Comparison of ENCODE assay signal across 7 cellular contexts in genomic region chr2:124024491-124025348, GRCh38. TPM values are rescaled to one million over a fixed set of nuclear protein-coding genes. Genes with fewer than 3 reads are reported as not detected.
DNase-seq lines count a peak whose midpoint lies in the region; ATAC-seq, FAIRE-seq and TF ChIP-seq lines count a peak whose summit lies in the region.

Gene CNTNAP5 (plus strand): TSS chr2:124025287. CDS start chr2:124025651, 364 bp downstream.

- TF ChIP-seq POLR2A in transverse colon (IDR thresholded peaks at IDR 0.05), result no peak

- FAIRE-seq in bronchial epithelial cell (lab: Jason Lieb, UNC), result no peak

- DNase-seq in NCI-H2107 treated with DMSO at 0.1 percent for 48 hours (lab: John Stamatoyannopoulos, UW; ENCODE audit: unreplicated experiment), result peak; percentile 16
- peak; percentile 10 for DNase-seq in bronchial epithelial cell (ENCODE audit: low read depth)
- DNase-seq in left colon, result peak; percentile 27 to 31
- peak; percentile 8 for DNase-seq in transverse colon
- no peak for DNase-seq in amniotic stem cell (lab: John Stamatoyannopoulos, UW)
- no peak for DNase-seq in naive thymus-derived CD8-positive, alpha-beta T cell

- intact Hi-C loops in left colon (cut with DNase I, micrococcal nuclease) (no loop called here), transverse colon (cut with DNase I; ENCODE audit: low total_unique reads) (no loop called here)

- H3K4me1 Mint-ChIP-seq in naive thymus-derived CD8-positive, alpha-beta T cell, result peaks cover 0 to 5% (median 0%) of the 10 kb centered on the region in 4 donors

- peak; percentile 48 for ATAC-seq in GM21423 (IDR thresholded peaks at IDR 0.05; ENCODE audit: unreplicated experiment)
- ATAC-seq in left colon, result peak; percentile 41
- no peak for ATAC-seq in naive thymus-derived CD8-positive, alpha-beta T cell

- peaks cover 12 to 39% (median 32%) of the 10 kb centered on the region in 5 donors for H3K27me3 Mint-ChIP-seq in naive thymus-derived CD8-positive, alpha-beta T cell

- TF ChIP-seq EP300 in transverse colon (IDR thresholded peaks at IDR 0.05; ENCODE audit: low read depth), result no peak

- POLR2A ChIA-PET in naive thymus-derived CD8-positive, alpha-beta T cell (lab: Charles Lee), result no interaction called here

- peak within 1 kb of the TSS in 1 of 10 donors; percentile 38 for H3K4me3 Mint-ChIP-seq in naive thymus-derived CD8-positive, alpha-beta T cell

- in situ Hi-C loops in transverse colon (cut with MboI; ENCODE audit: low pct_ligation_motif_present in 1 of 4, low pct_unique_long_range_greater_than_20kb in 1 of 4, low sequenced_read_pairs in 3 of 4), result loop anchor here in 1 of 4 donors (25.0 kb wide), 1 partner anchor 788 kb away; no protein-coding TSS in a partner anchor

- H3K9me3 Mint-ChIP-seq in naive thymus-derived CD8-positive, alpha-beta T cell, result peaks cover 0 to 18% (median 8%) of the 10 kb centered on the region in 9 donors

- H3K27ac Mint-ChIP-seq in naive thymus-derived CD8-positive, alpha-beta T cell, result peak within 1 kb of the TSS in 2 of 10 donors; percentile 34 to 43

- H3K4me3 ChIP-seq in bronchial epithelial cell (ENCODE audit: low read depth, low read length), result no peak within 1 kb of the TSS
- H3K4me3 ChIP-seq in transverse colon, result no peak within 1 kb of the TSS

- H3K36me3 Mint-ChIP-seq in naive thymus-derived CD8-positive, alpha-beta T cell, result peaks cover 0 to 4% (median 0%) of the 10 kb centered on the region in 3 donors

- H3K27ac ChIP-seq in transverse colon, result no peak within 1 kb of the TSS

- WGBS in transverse colon (ENCODE audit: low coverage in 1 of 2), 2 donors, result 6 to 22% methylated on average over 4 to 51 of the region's 60 CpGs

- TF ChIP-seq CTCF in bronchial epithelial cell (IDR thresholded peaks at IDR 0.05; ENCODE audit: insufficient read depth, low read length, severe bottlenecking), result no peak
- TF ChIP-seq CTCF in transverse colon (IDR thresholded peaks at IDR 0.05), result no peak

- H3K27me3 ChIP-seq in bronchial epithelial cell (ENCODE audit: control insufficient read depth, insufficient read depth, low read length) (peaks cover 9% of the 10 kb centered on the region), transverse colon (peaks cover 43% of the 10 kb centered on the region)

- no peaks in the 10 kb centered on the region for H3K9me3 ChIP-seq in transverse colon

- peaks cover 0 to 5% (median 0%) of the 10 kb centered on the region in 4 donors for H3K4me1 ChIP-seq in transverse colon

- H3K36me3 ChIP-seq in bronchial epithelial cell (ENCODE audit: control insufficient read depth, insufficient read depth, low read length), result no peaks in the 10 kb centered on the region
- no peaks in the 10 kb centered on the region for H3K36me3 ChIP-seq in transverse colon

RNA-seq across cellular contexts. Expression of gene CNTNAP5, which starts in this region (rescaled TPM):
- total RNA-seq in bronchial epithelial cell (not detected in 2 replicates), left colon (under 1 TPM in 1 of 2 donors, not detected in 1; 0.08 TPM), transverse colon (1 to 10 TPM in 1 of 4 donors, under 1 TPM in 2, not detected in 1; 0.20 to 1.4 (median 0.68) TPM)
- total RNA-seq in naive thymus-derived CD8-positive, alpha-beta T cell, result not detected
- not detected for polyA plus RNA-seq in naive thymus-derived CD8-positive, alpha-beta T cell

Comparison
In these comparisons a context has a peak if more than half of its experiments do, and no peak if none do; other contexts are left out.
1. Peak in DNase-seq in bronchial epithelial cell; RNA of the gene not detected or under 1 TPM.
2. Peak in DNase-seq and ATAC-seq in left colon; RNA of the gene not detected or under 1 TPM.
3. DNase-seq: peak in NCI-H2107 treated with DMSO at 0.1 percent for 48 hours (single experiment) and transverse colon (single experiment); none in amniotic stem cell (single experiment) and naive thymus-derived CD8-positive, alpha-beta T cell (0 of 10).